In genomic region chr2:112144966-112145365, GRCh38 we compare ENCODE assay signal across 16 cellular contexts.
"Had no signal": no experiment of that assay in that cellular context is flagged by ENCODE, and none has a peak within 500 bp of the region (broad histone marks: within the 10 kb centered on the region; RNA-seq: fewer than 3 reads in every experiment).

No MANE protein-coding gene starts in this region.

- H3K9me3 ChIP-seq: gastrocnemius medialis, pancreas, tibial artery, upper lobe of left lung, vagina had no signal

- H3K4me3 ChIP-seq: coronary artery, gastrocnemius medialis, pancreas, tibial artery, upper lobe of left lung, vagina had no signal

- ATAC-seq: gastrocnemius medialis; left lobe of liver; natural killer cell treated with Interleukin-12 subunit alpha and Interleukin-12 subunit beta and Interleukin-15 and Interleukin-18, amount 100 ng/mL, for 72 hours; pancreas; right cardiac atrium; stimulated activated effector memory CD8-positive, alpha-beta T cell treated with anti-CD3 and anti-CD28 coated beads, Interleukin-12 subunit alpha, Interleukin-12 subunit beta, amount 100 ng/mL, for 72 hours had no signal

- H3K4me1 ChIP-seq: gastrocnemius medialis, pancreas, vagina had no signal

- H3K36me3 ChIP-seq: gastrocnemius medialis, pancreas, tibial artery, upper lobe of left lung, vagina had no signal

- DNase-seq: effector CD8-positive, alpha-beta T cell; gastrocnemius medialis; glutamatergic neuron; islet precursor cell; occipital lobe; pancreas; right cardiac atrium; stimulated activated CD4-positive, alpha-beta T cell treated with anti-CD3 and anti-CD28 coated beads, Interleukin-4, amount 100 ng/mL, for 1 hour; stimulated activated CD8-positive, alpha-beta memory T cell treated with anti-CD3 and anti-CD28 coated beads, Interleukin-4, amount 100 ng/mL, for 48 hours; tibial artery; upper lobe of left lung had no signal
